Comparison of ENCODE assay signal across 1 cellular context in the genomic region with DNA sequence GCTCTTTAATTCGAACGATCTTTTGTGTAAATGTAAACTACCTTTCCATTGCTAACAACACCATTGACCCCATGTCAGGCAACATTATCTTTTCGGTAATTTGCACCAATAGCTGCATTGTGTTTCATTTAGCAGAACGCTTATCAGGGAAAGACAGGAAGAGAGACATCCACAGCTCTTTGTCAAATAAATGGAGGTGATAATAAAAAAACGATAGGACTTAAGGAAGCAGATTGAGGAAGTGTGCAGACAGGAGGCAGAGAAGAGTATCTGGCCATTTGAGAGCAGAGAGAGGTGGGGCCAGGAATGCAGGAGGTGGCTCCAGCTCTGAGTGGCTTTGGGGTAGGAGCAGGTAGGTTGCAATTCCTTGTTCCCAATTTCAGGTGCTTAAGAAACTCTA.
A peak's percentile ranks its signal among the peaks of the same experiment; 100 is the strongest.
TF ChIP-seq lines count a peak whose summit lies in the region.

No MANE protein-coding gene starts in this region.

TF ChIP-seq in GM23338, 12 proteins besides CTCF, POLR2A, EP300 and RAD21 (continued from another document):
- TF ChIP-seq, protein P1, sequence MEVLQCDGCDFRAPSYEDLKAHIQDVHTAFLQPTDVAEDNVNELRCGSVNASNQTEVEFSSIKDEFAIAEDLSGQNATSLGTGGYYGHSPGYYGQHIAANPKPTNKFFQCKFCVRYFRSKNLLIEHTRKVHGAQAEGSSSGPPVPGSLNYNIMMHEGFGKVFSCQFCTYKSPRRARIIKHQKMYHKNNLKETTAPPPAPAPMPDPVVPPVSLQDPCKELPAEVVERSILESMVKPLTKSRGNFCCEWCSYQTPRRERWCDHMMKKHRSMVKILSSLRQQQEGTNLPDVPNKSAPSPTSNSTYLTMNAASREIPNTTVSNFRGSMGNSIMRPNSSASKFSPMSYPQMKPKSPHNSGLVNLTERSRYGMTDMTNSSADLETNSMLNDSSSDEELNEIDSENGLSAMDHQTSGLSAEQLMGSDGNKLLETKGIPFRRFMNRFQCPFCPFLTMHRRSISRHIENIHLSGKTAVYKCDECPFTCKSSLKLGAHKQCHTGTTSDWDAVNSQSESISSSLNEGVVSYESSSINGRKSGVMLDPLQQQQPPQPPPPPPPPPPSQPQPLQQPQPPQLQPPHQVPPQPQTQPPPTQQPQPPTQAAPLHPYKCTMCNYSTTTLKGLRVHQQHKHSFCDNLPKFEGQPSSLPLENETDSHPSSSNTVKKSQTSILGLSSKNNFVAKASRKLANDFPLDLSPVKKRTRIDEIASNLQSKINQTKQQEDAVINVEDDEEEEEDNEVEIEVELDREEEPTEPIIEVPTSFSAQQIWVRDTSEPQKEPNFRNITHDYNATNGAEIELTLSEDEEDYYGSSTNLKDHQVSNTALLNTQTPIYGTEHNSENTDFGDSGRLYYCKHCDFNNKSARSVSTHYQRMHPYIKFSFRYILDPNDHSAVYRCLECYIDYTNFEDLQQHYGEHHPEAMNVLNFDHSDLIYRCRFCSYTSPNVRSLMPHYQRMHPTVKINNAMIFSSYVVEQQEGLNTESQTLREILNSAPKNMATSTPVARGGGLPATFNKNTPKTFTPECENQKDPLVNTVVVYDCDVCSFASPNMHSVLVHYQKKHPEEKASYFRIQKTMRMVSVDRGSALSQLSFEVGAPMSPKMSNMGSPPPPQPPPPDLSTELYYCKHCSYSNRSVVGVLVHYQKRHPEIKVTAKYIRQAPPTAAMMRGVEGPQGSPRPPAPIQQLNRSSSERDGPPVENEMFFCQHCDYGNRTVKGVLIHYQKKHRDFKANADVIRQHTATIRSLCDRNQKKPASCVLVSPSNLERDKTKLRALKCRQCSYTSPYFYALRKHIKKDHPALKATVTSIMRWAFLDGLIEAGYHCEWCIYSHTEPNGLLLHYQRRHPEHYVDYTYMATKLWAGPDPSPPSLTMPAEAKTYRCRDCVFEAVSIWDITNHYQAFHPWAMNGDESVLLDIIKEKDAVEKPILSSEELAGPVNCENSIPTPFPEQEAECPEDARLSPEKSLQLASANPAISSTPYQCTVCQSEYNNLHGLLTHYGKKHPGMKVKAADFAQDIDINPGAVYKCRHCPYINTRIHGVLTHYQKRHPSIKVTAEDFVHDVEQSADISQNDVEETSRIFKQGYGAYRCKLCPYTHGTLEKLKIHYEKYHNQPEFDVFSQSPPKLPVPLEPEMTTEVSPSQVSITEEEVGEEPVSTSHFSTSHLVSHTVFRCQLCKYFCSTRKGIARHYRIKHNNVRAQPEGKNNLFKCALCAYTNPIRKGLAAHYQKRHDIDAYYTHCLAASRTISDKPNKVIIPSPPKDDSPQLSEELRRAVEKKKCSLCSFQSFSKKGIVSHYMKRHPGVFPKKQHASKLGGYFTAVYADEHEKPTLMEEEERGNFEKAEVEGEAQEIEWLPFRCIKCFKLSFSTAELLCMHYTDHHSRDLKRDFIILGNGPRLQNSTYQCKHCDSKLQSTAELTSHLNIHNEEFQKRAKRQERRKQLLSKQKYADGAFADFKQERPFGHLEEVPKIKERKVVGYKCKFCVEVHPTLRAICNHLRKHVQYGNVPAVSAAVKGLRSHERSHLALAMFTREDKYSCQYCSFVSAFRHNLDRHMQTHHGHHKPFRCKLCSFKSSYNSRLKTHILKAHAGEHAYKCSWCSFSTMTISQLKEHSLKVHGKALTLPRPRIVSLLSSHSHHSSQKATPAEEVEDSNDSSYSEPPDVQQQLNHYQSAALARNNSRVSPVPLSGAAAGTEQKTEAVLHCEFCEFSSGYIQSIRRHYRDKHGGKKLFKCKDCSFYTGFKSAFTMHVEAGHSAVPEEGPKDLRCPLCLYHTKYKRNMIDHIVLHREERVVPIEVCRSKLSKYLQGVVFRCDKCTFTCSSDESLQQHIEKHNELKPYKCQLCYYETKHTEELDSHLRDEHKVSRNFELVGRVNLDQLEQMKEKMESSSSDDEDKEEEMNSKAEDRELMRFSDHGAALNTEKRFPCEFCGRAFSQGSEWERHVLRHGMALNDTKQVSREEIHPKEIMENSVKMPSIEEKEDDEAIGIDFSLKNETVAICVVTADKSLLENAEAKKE (CRISPR knock-in tag; IDR thresholded peaks at IDR 0.05), result peak; percentile 88
- no peak for TF ChIP-seq ZNF331 (CRISPR knock-in tag; IDR thresholded peaks at IDR 0.05; ENCODE audit: low read depth)
- TF ChIP-seq NANOG (IDR thresholded peaks at IDR 0.05; ENCODE audit: borderline replicate concordance), result peak; percentile 99
- peak; percentile 86; the same call in 1 of the 2 replicates for TF ChIP-seq ZNF114 (CRISPR knock-in tag; IDR thresholded peaks at IDR 0.05)
- TF ChIP-seq, protein P2, sequence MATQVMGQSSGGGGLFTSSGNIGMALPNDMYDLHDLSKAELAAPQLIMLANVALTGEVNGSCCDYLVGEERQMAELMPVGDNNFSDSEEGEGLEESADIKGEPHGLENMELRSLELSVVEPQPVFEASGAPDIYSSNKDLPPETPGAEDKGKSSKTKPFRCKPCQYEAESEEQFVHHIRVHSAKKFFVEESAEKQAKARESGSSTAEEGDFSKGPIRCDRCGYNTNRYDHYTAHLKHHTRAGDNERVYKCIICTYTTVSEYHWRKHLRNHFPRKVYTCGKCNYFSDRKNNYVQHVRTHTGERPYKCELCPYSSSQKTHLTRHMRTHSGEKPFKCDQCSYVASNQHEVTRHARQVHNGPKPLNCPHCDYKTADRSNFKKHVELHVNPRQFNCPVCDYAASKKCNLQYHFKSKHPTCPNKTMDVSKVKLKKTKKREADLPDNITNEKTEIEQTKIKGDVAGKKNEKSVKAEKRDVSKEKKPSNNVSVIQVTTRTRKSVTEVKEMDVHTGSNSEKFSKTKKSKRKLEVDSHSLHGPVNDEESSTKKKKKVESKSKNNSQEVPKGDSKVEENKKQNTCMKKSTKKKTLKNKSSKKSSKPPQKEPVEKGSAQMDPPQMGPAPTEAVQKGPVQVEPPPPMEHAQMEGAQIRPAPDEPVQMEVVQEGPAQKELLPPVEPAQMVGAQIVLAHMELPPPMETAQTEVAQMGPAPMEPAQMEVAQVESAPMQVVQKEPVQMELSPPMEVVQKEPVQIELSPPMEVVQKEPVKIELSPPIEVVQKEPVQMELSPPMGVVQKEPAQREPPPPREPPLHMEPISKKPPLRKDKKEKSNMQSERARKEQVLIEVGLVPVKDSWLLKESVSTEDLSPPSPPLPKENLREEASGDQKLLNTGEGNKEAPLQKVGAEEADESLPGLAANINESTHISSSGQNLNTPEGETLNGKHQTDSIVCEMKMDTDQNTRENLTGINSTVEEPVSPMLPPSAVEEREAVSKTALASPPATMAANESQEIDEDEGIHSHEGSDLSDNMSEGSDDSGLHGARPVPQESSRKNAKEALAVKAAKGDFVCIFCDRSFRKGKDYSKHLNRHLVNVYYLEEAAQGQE (IDR thresholded peaks at IDR 0.05; ENCODE audit: unreplicated experiment), result no peak
- TF ChIP-seq JUNB (IDR thresholded peaks at IDR 0.05; ENCODE audit: unreplicated experiment), result no peak
- no peak for TF ChIP-seq STAT1 (IDR thresholded peaks at IDR 0.05; ENCODE audit: unreplicated experiment)
- TF ChIP-seq EZH2phosphoT487 (IDR thresholded peaks at IDR 0.05; ENCODE audit: unreplicated experiment), result no peak
TF ChIP-seq in GM23338: peak in this region for 5.
